ENCODE assay signal across 19 cellular contexts in genomic region chr2:77977486-77978063, GRCh38.
DNase-seq lines count a peak whose midpoint lies in the region; TF ChIP-seq lines count a peak whose summit lies in the region.
"Had no signal": no experiment of that assay in that cellular context is flagged by ENCODE, and none has a peak within 500 bp of the region (broad histone marks: within the 10 kb centered on the region; RNA-seq: fewer than 3 reads in every experiment).

No MANE protein-coding gene starts in this region.

- H3K36me3 ChIP-seq in A673 (ENCODE audit: insufficient read depth, low read length, poor library complexity, severe bottlenecking), result no peaks in the 10 kb centered on the region
- no peaks in the 10 kb centered on the region for H3K36me3 ChIP-seq in OCI-LY1 (ENCODE audit: insufficient read depth, low read length)
- no peaks in the 10 kb centered on the region for H3K36me3 ChIP-seq in hepatocyte (replicated peaks; ENCODE audit: insufficient read depth, low read depth)
- no peaks in the 10 kb centered on the region for H3K36me3 ChIP-seq in PC-9 (ENCODE audit: low read depth)
- H3K36me3 ChIP-seq: MG63, Peyer's patch had no signal

- H3K4me2 ChIP-seq in OCI-LY1 (ENCODE audit: low read length) (no peak overlapping the region), hepatocyte (no peak overlapping the region), PC-9 (no peak overlapping the region)

- no peaks in the 10 kb centered on the region for H3K27me3 ChIP-seq in A673 (replicated peaks; ENCODE audit: insufficient read depth, low read depth, low read length, poor library complexity)
- no peaks in the 10 kb centered on the region for H3K27me3 ChIP-seq in OCI-LY1 (ENCODE audit: insufficient read depth, low read length)
- no peaks in the 10 kb centered on the region for H3K27me3 ChIP-seq in hepatocyte
- no peaks in the 10 kb centered on the region for H3K27me3 ChIP-seq in PC-9 (ENCODE audit: insufficient read depth, low read depth)
- H3K27me3 ChIP-seq: MG63, Peyer's patch had no signal

- BruUV-seq in A673 (replicated peaks; lab: Mats Ljungman, UMichigan), result no TSS peak
- BruUV-seq in PC-9 (replicated peaks; lab: Mats Ljungman, UMichigan), result no TSS peak

- DNase-seq in A673 (ENCODE audit: low spot score), result peak; percentile 48
- peak; percentile 46 for DNase-seq in HT-29 (ENCODE audit: low spot score)
- DNase-seq in hepatocyte (ENCODE audit: low spot score), result peak; percentile 24
- DNase-seq in EL, result no peak
- DNase-seq in NCI-H1694 (lab: John Stamatoyannopoulos, UW), result no peak
- no peak for DNase-seq in PC-9
- DNase-seq in hepatic stellate cell (ENCODE audit: low spot score), result no peak
- DNase-seq: activated CD4-positive, alpha-beta T cell treated with anti-CD3 and anti-CD28 coated beads, Interleukin-2, amount 10 ng/mL, durations not matched to agents 24 days and 14 days; activated T-cell treated with anti-CD3 and anti-CD28 coated beads, Interleukin-2, amount 50 U/mL, for 24 hours; AML-193; DND-41; effector memory CD4-positive, alpha-beta T cell; MG63; nucleus accumbens; Peyer's patch; stimulated activated naive CD8-positive, alpha-beta T cell treated with anti-CD3 and anti-CD28 coated beads, Interleukin-15, Interleukin-2, amounts not matched to agents 100 U/mL and 50 U/mL, for 24 hours; T-helper 1 cell had no signal

- H3F3A ChIP-seq in OCI-LY1 (ENCODE audit: insufficient read depth, low read length) (no peaks in the 10 kb centered on the region), PC-9 (ENCODE audit: insufficient read depth, low read depth) (no peaks in the 10 kb centered on the region)

- CTCF ChIA-PET in A673 (lab: Charles Lee), result no interaction called here
- CTCF ChIA-PET in PC-9 (lab: Charles Lee), result interaction anchor here (0.7 kb wide), 1 partner anchor 1024 kb away, joined by 3 read pairs; no protein-coding TSS in a partner anchor

- no peak overlapping the region for H2AFZ ChIP-seq in OCI-LY1 (ENCODE audit: low read length)
- H2AFZ ChIP-seq in hepatocyte, result no peak overlapping the region
- no peak overlapping the region for H2AFZ ChIP-seq in PC-9

- no peak overlapping the region for H3K27ac ChIP-seq in A673 (ENCODE audit: low read depth, low read length, poor library complexity, severe bottlenecking)
- H3K27ac ChIP-seq in OCI-LY1 (ENCODE audit: low read depth, low read length, poor library complexity, severe bottlenecking), result no peak overlapping the region
- no peak overlapping the region for H3K27ac ChIP-seq in hepatocyte
- H3K27ac ChIP-seq in PC-9, result no peak overlapping the region
- H3K27ac ChIP-seq: Peyer's patch had no signal

- no peak overlapping the region for H3K9ac ChIP-seq in OCI-LY1 (ENCODE audit: low read length)

- intact Hi-C loops in A673 (cut with micrococcal nuclease; ENCODE audit: unreplicated experiment), result loop anchor here (5.0 kb wide), 1 partner anchor 1025 kb away; no protein-coding TSS in a partner anchor
- intact Hi-C loops in PC-9 (cut with micrococcal nuclease; ENCODE audit: unreplicated experiment), result no loop called here

- H3K4me1 ChIP-seq in A673 (ENCODE audit: insufficient read depth, low read length, poor library complexity, severe bottlenecking) (peaks cover 5% of the 10 kb centered on the region), OCI-LY1 (ENCODE audit: insufficient read depth, low read length, severe bottlenecking) (no peaks in the 10 kb centered on the region), hepatocyte (ENCODE audit: insufficient read depth) (no peaks in the 10 kb centered on the region), PC-9 (replicated peaks; ENCODE audit: insufficient read depth) (no peaks in the 10 kb centered on the region)
- H3K4me1 ChIP-seq: Peyer's patch had no signal

- peaks cover 12% of the 10 kb centered on the region for H3K9me3 ChIP-seq in A673 (ENCODE audit: low read depth, low read length, poor library complexity, severe bottlenecking)
- H3K9me3 ChIP-seq in OCI-LY1 (ENCODE audit: low read length), result no peaks in the 10 kb centered on the region
- no peaks in the 10 kb centered on the region for H3K9me3 ChIP-seq in hepatocyte (ENCODE audit: low read depth)
- no peaks in the 10 kb centered on the region for H3K9me3 ChIP-seq in PC-9 (ENCODE audit: insufficient read depth, low read depth)
- H3K9me3 ChIP-seq: MG63, Peyer's patch had no signal

- H4K20me1 ChIP-seq in OCI-LY1 (ENCODE audit: insufficient read depth, low read length) (no peaks in the 10 kb centered on the region), hepatocyte (ENCODE audit: insufficient read depth, poor library complexity, severe bottlenecking) (no peaks in the 10 kb centered on the region), PC-9 (ENCODE audit: insufficient read depth) (no peaks in the 10 kb centered on the region)

- H3K4me3 ChIP-seq in A673 (ENCODE audit: low read depth, low read length, poor library complexity, severe bottlenecking) (no peak overlapping the region), OCI-LY1 (ENCODE audit: low read depth, low read length, poor library complexity, severe bottlenecking) (no peak overlapping the region), hepatocyte (no peak overlapping the region), PC-9 (no peak overlapping the region)
- H3K4me3 ChIP-seq: lung, MG63, Peyer's patch had no signal

- POLR2A ChIA-PET in A673 (lab: Charles Lee; ENCODE audit: low non-redundant PET), result no interaction called here
- POLR2A ChIA-PET in PC-9 (lab: Charles Lee; ENCODE audit: unreplicated experiment), result no interaction called here

- peak; percentile 48 for TF ChIP-seq CTCF in A673 (conservative IDR thresholded peaks at IDR 0.05; ENCODE audit: low read depth, low read length)
- TF ChIP-seq CTCF in OCI-LY1 (IDR thresholded peaks at IDR 0.05; ENCODE audit: low read length), result peak; percentile 41
- peak; percentile 38 for TF ChIP-seq CTCF in hepatocyte (IDR thresholded peaks at IDR 0.05; ENCODE audit: poor library complexity)
- TF ChIP-seq CTCF in PC-9 (conservative IDR thresholded peaks at IDR 0.05), result no peak

- no peaks in the 10 kb centered on the region for H3K9me2 ChIP-seq in OCI-LY1 (ENCODE audit: low read depth, low read length)
- no peaks in the 10 kb centered on the region for H3K9me2 ChIP-seq in hepatocyte (replicated peaks; ENCODE audit: insufficient read depth)
- H3K9me2 ChIP-seq in PC-9 (ENCODE audit: insufficient read depth), result no peaks in the 10 kb centered on the region

- no peaks in the 10 kb centered on the region for H3K79me2 ChIP-seq in OCI-LY1 (ENCODE audit: insufficient read depth, low read length)
- H3K79me2 ChIP-seq in hepatocyte, result no peaks in the 10 kb centered on the region
- no peaks in the 10 kb centered on the region for H3K79me2 ChIP-seq in PC-9 (ENCODE audit: low read depth)

- 55% methylated on average over 3 of the region's 3 CpGs for WGBS in hepatocyte (ENCODE audit: low lambda C conversion rate, missing lambda C conversion rate)

Comparison
In these comparisons a context has a peak if more than half of its experiments do, and no peak if none do; other contexts are left out.
1. DNase-seq: peak in A673 (single experiment), HT-29 (single experiment) and hepatocyte (single experiment); none in EL (single experiment), NCI-H1694 (single experiment), PC-9 (0 of 2) and hepatic stellate cell (single experiment).